1 cellular context compared by ENCODE assay signal in the genomic region with DNA sequence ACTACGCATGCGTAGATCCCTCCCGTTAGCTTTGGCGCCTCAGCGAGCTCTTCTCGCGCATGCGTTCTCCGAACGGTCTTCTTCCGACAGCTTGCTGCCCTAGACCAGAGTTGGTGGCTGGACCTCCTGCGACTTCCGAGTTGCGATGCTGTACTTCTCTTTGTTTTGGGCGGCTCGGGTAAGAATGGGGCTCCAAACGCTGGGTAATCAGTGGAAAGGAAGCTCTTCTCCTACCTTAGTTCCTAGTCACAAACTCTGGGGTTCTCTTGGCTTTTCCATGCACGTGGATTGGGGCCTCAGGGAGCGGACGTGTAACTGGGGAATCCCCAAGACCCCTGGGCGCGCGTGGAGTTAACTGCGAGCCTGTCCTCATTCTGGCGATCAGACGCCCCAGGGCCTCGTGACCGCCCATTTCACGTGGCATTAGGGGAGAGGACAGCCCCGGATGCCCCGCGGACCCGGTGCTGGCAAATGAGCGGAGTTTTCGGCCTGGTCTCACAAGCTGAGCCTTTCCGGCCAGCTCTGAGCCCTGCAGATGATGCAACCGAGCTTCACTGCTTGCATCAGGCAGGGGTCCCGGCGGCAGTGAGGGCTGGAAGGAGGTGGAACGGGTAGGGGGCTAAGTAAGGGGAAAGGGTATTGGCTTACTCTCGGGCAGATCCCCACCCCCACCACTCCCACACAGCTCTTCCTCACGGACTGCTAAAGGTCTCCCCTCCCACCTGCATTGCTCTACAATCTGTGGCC.
TF ChIP-seq lines count a peak whose summit lies in the region.

A gene (plus strand): TSS at position 78 of the 747 bp plus-strand sequence. CDS start 68 bp downstream, at position 146.

TF ChIP-seq in K562, 482 proteins besides CTCF, POLR2A, EP300 and RAD21 (continued from another document and continues in another):
- TF ChIP-seq CHD2 (IDR thresholded peaks at IDR 0.05; ENCODE audit: low read depth, low read length) = no peak
- no peak for TF ChIP-seq ZNF707 (CRISPR knock-in tag; conservative IDR thresholded peaks at IDR 0.05)
- TF ChIP-seq ZNF224 (CRISPR knock-in tag; IDR thresholded peaks at IDR 0.05) = no peak
- no peak for TF ChIP-seq CHD4 (IDR thresholded peaks at IDR 0.05; ENCODE audit: insufficient read depth, insufficient replicate concordance, low read depth, low read length, poor library complexity, severe bottlenecking)
- TF ChIP-seq ZNF134 (CRISPR knock-in tag; conservative IDR thresholded peaks at IDR 0.05) = no peak
- TF ChIP-seq HLTF (IDR thresholded peaks at IDR 0.05) = no peak
- no peak for TF ChIP-seq MAFG (tag; conservative IDR thresholded peaks at IDR 0.05)
- no peak for TF ChIP-seq CCNT2 (IDR thresholded peaks at IDR 0.05; ENCODE audit: borderline replicate concordance, extremely low read depth, insufficient read length, low read depth, low read length)
- no peak for TF ChIP-seq BRF1 (IDR thresholded peaks at IDR 0.05; ENCODE audit: borderline replicate concordance, extremely low read depth, insufficient read length)
- TF ChIP-seq CEBPB (tag; IDR thresholded peaks at IDR 0.05) = peak; percentile 91
- TF ChIP-seq GABPB1 (CRISPR knock-in tag; IDR thresholded peaks at IDR 0.05) = peak; percentile 49
- no peak for TF ChIP-seq LARP7 (IDR thresholded peaks at IDR 0.05)
- TF ChIP-seq, protein P1, sequence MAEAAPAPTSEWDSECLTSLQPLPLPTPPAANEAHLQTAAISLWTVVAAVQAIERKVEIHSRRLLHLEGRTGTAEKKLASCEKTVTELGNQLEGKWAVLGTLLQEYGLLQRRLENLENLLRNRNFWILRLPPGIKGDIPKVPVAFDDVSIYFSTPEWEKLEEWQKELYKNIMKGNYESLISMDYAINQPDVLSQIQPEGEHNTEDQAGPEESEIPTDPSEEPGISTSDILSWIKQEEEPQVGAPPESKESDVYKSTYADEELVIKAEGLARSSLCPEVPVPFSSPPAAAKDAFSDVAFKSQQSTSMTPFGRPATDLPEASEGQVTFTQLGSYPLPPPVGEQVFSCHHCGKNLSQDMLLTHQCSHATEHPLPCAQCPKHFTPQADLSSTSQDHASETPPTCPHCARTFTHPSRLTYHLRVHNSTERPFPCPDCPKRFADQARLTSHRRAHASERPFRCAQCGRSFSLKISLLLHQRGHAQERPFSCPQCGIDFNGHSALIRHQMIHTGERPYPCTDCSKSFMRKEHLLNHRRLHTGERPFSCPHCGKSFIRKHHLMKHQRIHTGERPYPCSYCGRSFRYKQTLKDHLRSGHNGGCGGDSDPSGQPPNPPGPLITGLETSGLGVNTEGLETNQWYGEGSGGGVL (CRISPR knock-in tag; IDR thresholded peaks at IDR 0.05) = no peak
- TF ChIP-seq MTA3 (IDR thresholded peaks at IDR 0.05; ENCODE audit: borderline replicate concordance) = no peak
- no peak for TF ChIP-seq NR4A1 (CRISPR knock-in tag; IDR thresholded peaks at IDR 0.05)
- TF ChIP-seq NR4A1 (tag; IDR thresholded peaks at IDR 0.05) = no peak
- TF ChIP-seq SMARCB1 (IDR thresholded peaks at IDR 0.05; ENCODE audit: insufficient read length, low read depth) = no peak
- TF ChIP-seq EHMT2 (IDR thresholded peaks at IDR 0.05) = no peak
- TF ChIP-seq LEF1 (IDR thresholded peaks at IDR 0.05) = no peak
- TF ChIP-seq, protein P2, sequence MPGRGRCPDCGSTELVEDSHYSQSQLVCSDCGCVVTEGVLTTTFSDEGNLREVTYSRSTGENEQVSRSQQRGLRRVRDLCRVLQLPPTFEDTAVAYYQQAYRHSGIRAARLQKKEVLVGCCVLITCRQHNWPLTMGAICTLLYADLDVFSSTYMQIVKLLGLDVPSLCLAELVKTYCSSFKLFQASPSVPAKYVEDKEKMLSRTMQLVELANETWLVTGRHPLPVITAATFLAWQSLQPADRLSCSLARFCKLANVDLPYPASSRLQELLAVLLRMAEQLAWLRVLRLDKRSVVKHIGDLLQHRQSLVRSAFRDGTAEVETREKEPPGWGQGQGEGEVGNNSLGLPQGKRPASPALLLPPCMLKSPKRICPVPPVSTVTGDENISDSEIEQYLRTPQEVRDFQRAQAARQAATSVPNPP (IDR thresholded peaks at IDR 0.05; ENCODE audit: borderline replicate concordance, insufficient read depth, insufficient read length) = no peak
- no peak for TF ChIP-seq ILF3 (IDR thresholded peaks at IDR 0.05; ENCODE audit: borderline replicate concordance)
- TF ChIP-seq ZNF121 (CRISPR knock-in tag; conservative IDR thresholded peaks at IDR 0.05) = no peak
- TF ChIP-seq ZNF584 (CRISPR knock-in tag; IDR thresholded peaks at IDR 0.05; ENCODE audit: low read depth) = no peak
- no peak for TF ChIP-seq TEAD2 (tag; IDR thresholded peaks at IDR 0.05)
- peak; percentile 61; the same call in 1 of the 2 replicates for TF ChIP-seq RNF2 (IDR thresholded peaks at IDR 0.05)
- TF ChIP-seq ETV5 (CRISPR knock-in tag; IDR thresholded peaks at IDR 0.05; ENCODE audit: low read depth) = 0 out of 2 replicates have a peak, but pooled peaks have one; percentile 57
- no peak for TF ChIP-seq ZKSCAN3 (CRISPR knock-in tag; IDR thresholded peaks at IDR 0.05)
- TF ChIP-seq, protein P3, sequence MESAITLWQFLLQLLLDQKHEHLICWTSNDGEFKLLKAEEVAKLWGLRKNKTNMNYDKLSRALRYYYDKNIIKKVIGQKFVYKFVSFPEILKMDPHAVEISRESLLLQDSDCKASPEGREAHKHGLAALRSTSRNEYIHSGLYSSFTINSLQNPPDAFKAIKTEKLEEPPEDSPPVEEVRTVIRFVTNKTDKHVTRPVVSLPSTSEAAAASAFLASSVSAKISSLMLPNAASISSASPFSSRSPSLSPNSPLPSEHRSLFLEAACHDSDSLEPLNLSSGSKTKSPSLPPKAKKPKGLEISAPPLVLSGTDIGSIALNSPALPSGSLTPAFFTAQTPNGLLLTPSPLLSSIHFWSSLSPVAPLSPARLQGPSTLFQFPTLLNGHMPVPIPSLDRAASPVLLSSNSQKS (CRISPR knock-in tag; IDR thresholded peaks at IDR 0.05) = no peak
- TF ChIP-seq, protein P4, sequence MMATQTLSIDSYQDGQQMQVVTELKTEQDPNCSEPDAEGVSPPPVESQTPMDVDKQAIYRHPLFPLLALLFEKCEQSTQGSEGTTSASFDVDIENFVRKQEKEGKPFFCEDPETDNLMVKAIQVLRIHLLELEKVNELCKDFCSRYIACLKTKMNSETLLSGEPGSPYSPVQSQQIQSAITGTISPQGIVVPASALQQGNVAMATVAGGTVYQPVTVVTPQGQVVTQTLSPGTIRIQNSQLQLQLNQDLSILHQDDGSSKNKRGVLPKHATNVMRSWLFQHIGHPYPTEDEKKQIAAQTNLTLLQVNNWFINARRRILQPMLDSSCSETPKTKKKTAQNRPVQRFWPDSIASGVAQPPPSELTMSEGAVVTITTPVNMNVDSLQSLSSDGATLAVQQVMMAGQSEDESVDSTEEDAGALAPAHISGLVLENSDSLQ (IDR thresholded peaks at IDR 0.05) = no peak
- TF ChIP-seq, protein P5, sequence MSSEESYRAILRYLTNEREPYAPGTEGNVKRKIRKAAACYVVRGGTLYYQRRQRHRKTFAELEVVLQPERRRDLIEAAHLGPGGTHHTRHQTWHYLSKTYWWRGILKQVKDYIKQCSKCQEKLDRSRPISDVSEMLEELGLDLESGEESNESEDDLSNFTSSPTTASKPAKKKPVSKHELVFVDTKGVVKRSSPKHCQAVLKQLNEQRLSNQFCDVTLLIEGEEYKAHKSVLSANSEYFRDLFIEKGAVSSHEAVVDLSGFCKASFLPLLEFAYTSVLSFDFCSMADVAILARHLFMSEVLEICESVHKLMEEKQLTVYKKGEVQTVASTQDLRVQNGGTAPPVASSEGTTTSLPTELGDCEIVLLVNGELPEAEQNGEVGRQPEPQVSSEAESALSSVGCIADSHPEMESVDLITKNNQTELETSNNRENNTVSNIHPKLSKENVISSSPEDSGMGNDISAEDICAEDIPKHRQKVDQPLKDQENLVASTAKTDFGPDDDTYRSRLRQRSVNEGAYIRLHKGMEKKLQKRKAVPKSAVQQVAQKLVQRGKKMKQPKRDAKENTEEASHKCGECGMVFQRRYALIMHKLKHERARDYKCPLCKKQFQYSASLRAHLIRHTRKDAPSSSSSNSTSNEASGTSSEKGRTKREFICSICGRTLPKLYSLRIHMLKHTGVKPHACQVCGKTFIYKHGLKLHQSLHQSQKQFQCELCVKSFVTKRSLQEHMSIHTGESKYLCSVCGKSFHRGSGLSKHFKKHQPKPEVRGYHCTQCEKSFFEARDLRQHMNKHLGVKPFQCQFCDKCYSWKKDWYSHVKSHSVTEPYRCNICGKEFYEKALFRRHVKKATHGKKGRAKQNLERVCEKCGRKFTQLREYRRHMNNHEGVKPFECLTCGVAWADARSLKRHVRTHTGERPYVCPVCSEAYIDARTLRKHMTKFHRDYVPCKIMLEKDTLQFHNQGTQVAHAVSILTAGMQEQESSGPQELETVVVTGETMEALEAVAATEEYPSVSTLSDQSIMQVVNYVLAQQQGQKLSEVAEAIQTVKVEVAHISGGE (CRISPR knock-in tag; IDR thresholded peaks at IDR 0.05) = 0 out of 6 replicates have a peak, but pooled peaks of 1 of the 3 experiments have one; percentile 46
- no peak for TF ChIP-seq ADNP (tag; IDR thresholded peaks at IDR 0.05)
- no peak for TF ChIP-seq HEY1 (CRISPR knock-in tag; IDR thresholded peaks at IDR 0.05; ENCODE audit: borderline replicate concordance)
- TF ChIP-seq RFX7 (CRISPR knock-in tag; IDR thresholded peaks at IDR 0.05) = no peak
- TF ChIP-seq TAF15 (IDR thresholded peaks at IDR 0.05; ENCODE audit: low read depth, low read length) = no peak
- peak; percentile 85 for TF ChIP-seq ATF7 (IDR thresholded peaks at IDR 0.05)
- TF ChIP-seq NELFE (IDR thresholded peaks at IDR 0.05; ENCODE audit: insufficient read depth, insufficient read length) = no peak
- TF ChIP-seq ZNF274 (IDR thresholded peaks at IDR 0.05; ENCODE audit: borderline replicate concordance, low read depth, low read length) = no peak
- no peak for TF ChIP-seq PHB2 (IDR thresholded peaks at IDR 0.05; ENCODE audit: low read depth)
- TF ChIP-seq GABPB2 (CRISPR knock-in tag; conservative IDR thresholded peaks at IDR 0.05) = no peak
- TF ChIP-seq FOXK2 (conservative IDR thresholded peaks at IDR 0.05 in 1 of 2, IDR thresholded peaks at IDR 0.05 in 1 of 2; ENCODE audit: low read depth in 2 of 2) = no peak; a peak in 1 of 4 replicates
- no peak for TF ChIP-seq GTF2F1 (IDR thresholded peaks at IDR 0.05; ENCODE audit: low read depth, low read length)
- no peak for TF ChIP-seq ZC3H11A (IDR thresholded peaks at IDR 0.05; ENCODE audit: low read depth, low read length)
- TF ChIP-seq, protein P6, sequence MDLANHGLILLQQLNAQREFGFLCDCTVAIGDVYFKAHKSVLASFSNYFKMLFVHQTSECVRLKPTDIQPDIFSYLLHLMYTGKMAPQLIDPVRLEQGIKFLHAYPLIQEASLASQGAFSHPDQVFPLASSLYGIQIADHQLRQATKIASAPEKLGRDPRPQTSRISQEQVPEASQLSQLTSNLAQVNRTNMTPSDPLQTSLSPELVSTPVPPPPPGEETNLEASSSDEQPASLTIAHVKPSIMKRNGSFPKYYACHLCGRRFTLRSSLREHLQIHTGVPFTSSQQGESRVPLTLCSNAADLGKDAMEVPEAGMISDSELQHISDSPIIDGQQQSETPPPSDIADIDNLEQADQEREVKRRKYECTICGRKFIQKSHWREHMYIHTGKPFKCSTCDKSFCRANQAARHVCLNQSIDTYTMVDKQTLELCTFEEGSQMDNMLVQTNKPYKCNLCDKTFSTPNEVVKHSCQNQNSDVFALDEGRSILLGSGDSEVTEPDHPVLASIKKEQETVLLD (IDR thresholded peaks at IDR 0.05) = peak; percentile 97
- TF ChIP-seq, protein P7, sequence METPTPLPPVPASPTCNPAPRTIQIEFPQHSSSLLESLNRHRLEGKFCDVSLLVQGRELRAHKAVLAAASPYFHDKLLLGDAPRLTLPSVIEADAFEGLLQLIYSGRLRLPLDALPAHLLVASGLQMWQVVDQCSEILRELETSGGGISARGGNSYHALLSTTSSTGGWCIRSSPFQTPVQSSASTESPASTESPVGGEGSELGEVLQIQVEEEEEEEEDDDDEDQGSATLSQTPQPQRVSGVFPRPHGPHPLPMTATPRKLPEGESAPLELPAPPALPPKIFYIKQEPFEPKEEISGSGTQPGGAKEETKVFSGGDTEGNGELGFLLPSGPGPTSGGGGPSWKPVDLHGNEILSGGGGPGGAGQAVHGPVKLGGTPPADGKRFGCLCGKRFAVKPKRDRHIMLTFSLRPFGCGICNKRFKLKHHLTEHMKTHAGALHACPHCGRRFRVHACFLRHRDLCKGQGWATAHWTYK (CRISPR knock-in tag; IDR thresholded peaks at IDR 0.05) = no peak
- TF ChIP-seq POLR2B (IDR thresholded peaks at IDR 0.05; ENCODE audit: low read depth, partially characterized antibody) = peak; percentile 84
- TF ChIP-seq MEF2D (tag; conservative IDR thresholded peaks at IDR 0.05; ENCODE audit: low read depth) = no peak
- TF ChIP-seq, protein P8, sequence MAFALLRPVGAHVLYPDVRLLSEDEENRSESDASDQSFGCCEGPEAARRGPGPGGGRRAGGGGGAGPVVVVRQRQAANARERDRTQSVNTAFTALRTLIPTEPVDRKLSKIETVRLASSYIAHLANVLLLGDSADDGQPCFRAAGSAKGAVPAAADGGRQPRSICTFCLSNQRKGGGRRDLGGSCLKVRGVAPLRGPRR (CRISPR knock-in tag; IDR thresholded peaks at IDR 0.05) = no peak
- no peak for TF ChIP-seq BRCA1 (IDR thresholded peaks at IDR 0.05)
- no peak for TF ChIP-seq BRCA1 (CRISPR knock-in tag; IDR thresholded peaks at IDR 0.05)
- TF ChIP-seq KLF6 (CRISPR knock-in tag; IDR thresholded peaks at IDR 0.05; ENCODE audit: borderline replicate concordance) = no peak
- TF ChIP-seq, protein P9, sequence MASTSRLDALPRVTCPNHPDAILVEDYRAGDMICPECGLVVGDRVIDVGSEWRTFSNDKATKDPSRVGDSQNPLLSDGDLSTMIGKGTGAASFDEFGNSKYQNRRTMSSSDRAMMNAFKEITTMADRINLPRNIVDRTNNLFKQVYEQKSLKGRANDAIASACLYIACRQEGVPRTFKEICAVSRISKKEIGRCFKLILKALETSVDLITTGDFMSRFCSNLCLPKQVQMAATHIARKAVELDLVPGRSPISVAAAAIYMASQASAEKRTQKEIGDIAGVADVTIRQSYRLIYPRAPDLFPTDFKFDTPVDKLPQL (IDR thresholded peaks at IDR 0.05; ENCODE audit: extremely low read depth, insufficient read length) = no peak
- no peak for TF ChIP-seq JUN (IDR thresholded peaks at IDR 0.05; ENCODE audit: borderline replicate concordance, low read depth, low read length)
- no peak; the same call in 1 of the 2 replicates for TF ChIP-seq JUN (CRISPR knock-in tag; IDR thresholded peaks at IDR 0.05; ENCODE audit: borderline replicate concordance)
- TF ChIP-seq FOXJ3 (CRISPR knock-in tag; IDR thresholded peaks at IDR 0.05) = no peak
- TF ChIP-seq HDAC8 (tag; IDR thresholded peaks at IDR 0.05) = no peak
- no peak for TF ChIP-seq SNRNP70 (optimal IDR thresholded peaks at IDR 0.05; ENCODE audit: low read depth, low read length)
- TF ChIP-seq, protein P10, sequence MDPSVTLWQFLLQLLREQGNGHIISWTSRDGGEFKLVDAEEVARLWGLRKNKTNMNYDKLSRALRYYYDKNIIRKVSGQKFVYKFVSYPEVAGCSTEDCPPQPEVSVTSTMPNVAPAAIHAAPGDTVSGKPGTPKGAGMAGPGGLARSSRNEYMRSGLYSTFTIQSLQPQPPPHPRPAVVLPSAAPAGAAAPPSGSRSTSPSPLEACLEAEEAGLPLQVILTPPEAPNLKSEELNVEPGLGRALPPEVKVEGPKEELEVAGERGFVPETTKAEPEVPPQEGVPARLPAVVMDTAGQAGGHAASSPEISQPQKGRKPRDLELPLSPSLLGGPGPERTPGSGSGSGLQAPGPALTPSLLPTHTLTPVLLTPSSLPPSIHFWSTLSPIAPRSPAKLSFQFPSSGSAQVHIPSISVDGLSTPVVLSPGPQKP (CRISPR knock-in tag; IDR thresholded peaks at IDR 0.05) = no peak
- no peak for TF ChIP-seq PPARD (CRISPR knock-in tag; IDR thresholded peaks at IDR 0.05)
- TF ChIP-seq HDAC3 (IDR thresholded peaks at IDR 0.05; ENCODE audit: borderline replicate concordance, partially characterized antibody) = no peak
- no peak for TF ChIP-seq DACH1 (IDR thresholded peaks at IDR 0.05; ENCODE audit: partially characterized antibody)
